ENCODE assay signal across 12 cellular contexts in the genomic region with DNA sequence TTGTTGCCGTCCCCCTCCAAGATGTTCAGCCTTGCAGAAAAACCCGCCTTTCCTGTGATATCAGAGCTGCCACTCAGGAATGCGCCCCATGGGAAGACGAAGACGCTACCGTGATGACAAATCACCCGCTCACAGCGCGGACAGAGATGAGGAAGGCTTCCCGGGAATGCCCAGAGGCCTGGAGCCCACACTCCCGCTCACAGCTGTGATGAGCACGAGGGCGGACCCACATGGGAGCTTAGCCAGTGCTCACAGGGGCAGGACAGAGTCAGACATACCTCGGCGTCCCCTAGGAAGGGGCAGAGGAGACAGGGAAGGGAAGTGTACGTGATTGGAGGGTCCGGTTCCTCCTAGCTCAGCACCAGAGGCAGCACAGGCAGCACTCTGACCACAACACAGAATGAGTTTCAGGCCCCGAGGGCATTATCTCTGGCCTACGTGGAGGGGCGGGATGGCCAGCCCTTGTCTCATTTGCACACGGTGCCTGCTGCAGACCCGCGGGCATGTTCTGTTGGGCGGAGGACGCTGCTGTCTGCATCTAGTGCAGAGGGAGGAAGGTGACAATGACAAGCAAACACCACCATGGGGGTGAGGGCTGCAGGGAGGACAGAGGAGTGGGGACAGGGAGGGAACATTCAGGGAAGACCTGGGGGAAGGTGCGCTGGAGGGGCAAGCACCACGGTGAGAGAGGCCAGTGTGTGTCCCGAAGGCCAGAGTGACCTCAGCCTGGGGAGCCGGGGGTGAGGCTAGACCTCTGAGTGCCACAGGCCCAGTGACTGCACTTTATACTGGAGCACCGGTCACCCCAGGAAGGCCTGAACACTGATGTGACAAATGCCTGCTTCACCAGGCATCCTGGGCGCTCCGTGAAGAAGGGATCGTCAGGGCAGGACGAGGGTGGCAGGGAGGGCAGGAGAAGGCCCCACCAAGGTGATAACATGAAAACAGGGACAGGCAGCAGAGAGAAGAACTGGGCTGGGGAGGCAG.
DNase-seq lines count a peak whose midpoint lies in the region; ATAC-seq and TF ChIP-seq lines count a peak whose summit lies in the region.
"Had no signal": no experiment of that assay in that cellular context is flagged by ENCODE, and none has a peak within 500 bp of the region (broad histone marks: within the 10 kb centered on the region; RNA-seq: fewer than 3 reads in every experiment).

No MANE protein-coding gene starts in this region.

- 66% methylated on average over 20 of the region's 34 CpGs; no CpG with 5 or more reads in 1 of the 2 experiments for WGBS in IMR-90 (ENCODE audit: extremely low coverage in 2 of 2, insufficient read length in 1 of 2), 2 experiments

- H3K27me3 Mint-ChIP-seq in mesothelial cell of epicardium (ENCODE audit: low read depth): peaks cover 61% of the 10 kb centered on the region
- H3K27me3 Mint-ChIP-seq in activated CD4-positive, alpha-beta T cell treated with anti-CD3 and anti-CD28 coated beads, Interleukin-2, amount 10 ng/mL, durations not matched to agents 24 days and 14 days: no peaks in the 10 kb centered on the region

- no peak overlapping the region for H2AK5ac ChIP-seq in IMR-90 (ENCODE audit: low read depth, low read length)

- no peak overlapping the region for H3K18ac ChIP-seq in IMR-90 (ENCODE audit: low read depth, low read length)

- DNase-seq in BJ (ENCODE audit: low read depth): peak; percentile 30
- peak; percentile 64 for DNase-seq in IMR-90
- DNase-seq in choroid plexus epithelial cell (ENCODE audit: low read depth): peak; percentile 7
- DNase-seq in mesothelial cell of epicardium (ENCODE audit: low spot score in 2 of 2, unreplicated experiment in 2 of 2): peak in 1 of 2 experiments; percentile 64
- DNase-seq in stimulated activated naive CD4-positive, alpha-beta T cell treated with Interleukin-2 at 50 U/mL for 16 hours (lab: John Stamatoyannopoulos, UW): no peak
- no peak for DNase-seq in activated CD4-positive, alpha-beta T cell treated with anti-CD3 and anti-CD28 coated beads, Interleukin-2, amount 10 ng/mL, durations not matched to agents 24 days and 14 days
- DNase-seq in stimulated activated CD4-positive, alpha-beta T cell treated with anti-CD3 and anti-CD28 coated beads, Interleukin-4, amount 100 ng/mL, for 4 hours: no peak
- DNase-seq: caudate nucleus, NCI-H1092 had no signal

- TF ChIP-seq CTCF in BJ (IDR thresholded peaks at IDR 0.05; ENCODE audit: insufficient read depth, low read depth, low read length): no peak
- no peak for TF ChIP-seq CTCF in IMR-90 (conservative IDR thresholded peaks at IDR 0.05; ENCODE audit: low read depth, low read length)
- TF ChIP-seq CTCF in choroid plexus epithelial cell (conservative IDR thresholded peaks at IDR 0.05; ENCODE audit: low read depth, low read length): no peak
- TF ChIP-seq CTCF in mesothelial cell of epicardium (IDR thresholded peaks at IDR 0.05; ENCODE audit: unreplicated experiment): no peak

- H3K4me1 ChIP-seq in IMR-90 (ENCODE audit: control insufficient read depth, insufficient read depth, low read length): 0 out of 2 replicates have a peak, but pooled peaks cover 1% of the 10 kb centered on the region

- CTCF ChIA-PET in BJ (lab: Yijun Ruan, JAX): interaction anchor here (0.9 to 1.0 kb wide), 3 partner anchors 9 to 106 kb away, joined by 3 to 4 read pairs (median 3); no protein-coding TSS in a partner anchor
- CTCF ChIA-PET in IMR-90 (lab: Yijun Ruan, JAX): no interaction called here

- dilution Hi-C loops in IMR-90 (cut with HindIII; ENCODE audit: low sequenced_read_pairs, unreplicated experiment): no loop called here

- H4K8ac ChIP-seq in IMR-90 (ENCODE audit: low read depth in 2 of 2, low read length in 2 of 2): no peak overlapping the region

- H2AFZ ChIP-seq in IMR-90 (replicated peaks; ENCODE audit: low read length, poor library complexity): peak overlapping the region; percentile 70

- no peak overlapping the region; the same call in 1 of the 2 replicates for H2BK120ac ChIP-seq in IMR-90 (ENCODE audit: low read depth, low read length)

- no peak for TF ChIP-seq POLR2A in IMR-90 (IDR thresholded peaks at IDR 0.05; ENCODE audit: low read depth, low read length)

- no TSS peak for BruUV-seq in IMR-90 (replicated peaks; lab: Mats Ljungman, UMichigan)

- H3K27ac ChIP-seq in IMR-90 (ENCODE audit: insufficient read depth, low read length): no peak overlapping the region
- H3K27ac ChIP-seq: C4-2B had no signal

- no peak overlapping the region for H4K91ac ChIP-seq in IMR-90 (ENCODE audit: insufficient read depth, low read depth, low read length)

- H3K4me3 Mint-ChIP-seq in mesothelial cell of epicardium: no peak overlapping the region
- no peak overlapping the region for H3K4me3 Mint-ChIP-seq in activated CD4-positive, alpha-beta T cell treated with anti-CD3 and anti-CD28 coated beads, Interleukin-2, amount 10 ng/mL, durations not matched to agents 24 days and 14 days
- H3K4me3 Mint-ChIP-seq: nephron had no signal

- H3K9ac ChIP-seq in IMR-90 (ENCODE audit: low read depth, low read length): no peak overlapping the region

- H3K23ac ChIP-seq in IMR-90 (ENCODE audit: low read depth, low read length): no peak overlapping the region

- no peaks in the 10 kb centered on the region for H3K9me3 ChIP-seq in IMR-90 (ENCODE audit: control insufficient read depth, insufficient read depth, low read length)

- POLR2A ChIA-PET in BJ (lab: Charles Lee) (no interaction called here), IMR-90 (lab: Charles Lee; ENCODE audit: unreplicated experiment) (no interaction called here)

- H3K27ac Mint-ChIP-seq in mesothelial cell of epicardium: peak overlapping the region; percentile 77
- no peak overlapping the region for H3K27ac Mint-ChIP-seq in activated CD4-positive, alpha-beta T cell treated with anti-CD3 and anti-CD28 coated beads, Interleukin-2, amount 10 ng/mL, durations not matched to agents 24 days and 14 days

- H3K56ac ChIP-seq in IMR-90 (ENCODE audit: extremely low read depth, insufficient read depth, low read length): no peak overlapping the region

- peaks cover 59% of the 10 kb centered on the region for H3K4me1 Mint-ChIP-seq in mesothelial cell of epicardium
- H3K4me1 Mint-ChIP-seq in activated CD4-positive, alpha-beta T cell treated with anti-CD3 and anti-CD28 coated beads, Interleukin-2, amount 10 ng/mL, durations not matched to agents 24 days and 14 days: no peaks in the 10 kb centered on the region

- H4K5ac ChIP-seq in IMR-90 (ENCODE audit: low read depth, low read length): no peak overlapping the region

- in situ Hi-C loops in IMR-90 (cut with MboI; ENCODE audit: low sequenced_read_pairs): no loop called here

- H3K4me3 ChIP-seq in BJ (ENCODE audit: low read depth, low read length) (no peak overlapping the region), IMR-90 (ENCODE audit: insufficient read depth, low read depth, low read length) (no peak overlapping the region), choroid plexus epithelial cell (ENCODE audit: low read depth, low read length) (no peak overlapping the region)

- peaks cover 4% of the 10 kb centered on the region; the same call in 1 of the 2 replicates for H3K9me1 ChIP-seq in IMR-90 (ENCODE audit: insufficient read depth, low read length)

- H3K79me1 ChIP-seq in IMR-90 (ENCODE audit: low read depth in 1 of 2, low read length in 2 of 2): no peaks in the 10 kb centered on the region

- ATAC-seq in IMR-90 (ENCODE audit: low read depth) (peak; percentile 72), GM19324 (IDR thresholded peaks at IDR 0.05; ENCODE audit: low FRiP score, unreplicated experiment) (no peak)

- no peaks in the 10 kb centered on the region for H4K20me1 ChIP-seq in IMR-90 (ENCODE audit: insufficient read depth, low read length)

- no peak for TF ChIP-seq RAD21 in IMR-90 (IDR thresholded peaks at IDR 0.05; ENCODE audit: low read length)

- intact Hi-C loops in IMR-90 (cut with micrococcal nuclease): no loop called here
- intact Hi-C loops in activated CD4-positive, alpha-beta T cell treated with anti-CD3 and anti-CD28 coated beads, Interleukin-2, amount 10 ng/mL, durations not matched to agents 24 days and 14 days (cut with micrococcal nuclease): no loop called here

- H3K9me3 Mint-ChIP-seq in mesothelial cell of epicardium: no peaks in the 10 kb centered on the region
- H3K9me3 Mint-ChIP-seq in activated CD4-positive, alpha-beta T cell treated with anti-CD3 and anti-CD28 coated beads, Interleukin-2, amount 10 ng/mL, durations not matched to agents 24 days and 14 days: no peaks in the 10 kb centered on the region
- H3K9me3 Mint-ChIP-seq: nephron had no signal

- H2BK20ac ChIP-seq in IMR-90 (ENCODE audit: low read depth, low read length): no peak overlapping the region

- no peak overlapping the region for H2BK15ac ChIP-seq in IMR-90 (ENCODE audit: low read depth, low read length)

- H3K4ac ChIP-seq in IMR-90 (ENCODE audit: low read depth, low read length): no peak overlapping the region

- H3K27me3 ChIP-seq in BJ (ENCODE audit: control insufficient read depth, insufficient read depth, low read length) (no peaks in the 10 kb centered on the region; the same call in 1 of the 2 replicates), IMR-90 (ENCODE audit: control insufficient read depth, insufficient read depth, low read length) (peaks cover 42% of the 10 kb centered on the region)

- H2AK9ac ChIP-seq in IMR-90 (replicated peaks; ENCODE audit: low read depth, low read length, poor library complexity): no peak overlapping the region

- no peak overlapping the region for H3K4me2 ChIP-seq in IMR-90 (ENCODE audit: low read depth, low read length)

- H3K36me3 ChIP-seq in BJ (ENCODE audit: control insufficient read depth, insufficient read depth, low read length) (no peaks in the 10 kb centered on the region), IMR-90 (ENCODE audit: control insufficient read depth, insufficient read depth, low read length) (no peaks in the 10 kb centered on the region)

- H2BK5ac ChIP-seq in IMR-90 (ENCODE audit: low read depth, low read length, poor library complexity, severe bottlenecking): no peak overlapping the region

- no peak overlapping the region for H3K14ac ChIP-seq in IMR-90 (replicated peaks; ENCODE audit: low read depth, low read length)

- H3K36me3 Mint-ChIP-seq in mesothelial cell of epicardium: no peaks in the 10 kb centered on the region
- H3K36me3 Mint-ChIP-seq in activated CD4-positive, alpha-beta T cell treated with anti-CD3 and anti-CD28 coated beads, Interleukin-2, amount 10 ng/mL, durations not matched to agents 24 days and 14 days (ENCODE audit: low read depth): no peaks in the 10 kb centered on the region

TF ChIP-seq in IMR-90, 13 proteins besides CTCF, POLR2A, EP300 and RAD21 (continues in another document):
- TF ChIP-seq, protein P1, sequence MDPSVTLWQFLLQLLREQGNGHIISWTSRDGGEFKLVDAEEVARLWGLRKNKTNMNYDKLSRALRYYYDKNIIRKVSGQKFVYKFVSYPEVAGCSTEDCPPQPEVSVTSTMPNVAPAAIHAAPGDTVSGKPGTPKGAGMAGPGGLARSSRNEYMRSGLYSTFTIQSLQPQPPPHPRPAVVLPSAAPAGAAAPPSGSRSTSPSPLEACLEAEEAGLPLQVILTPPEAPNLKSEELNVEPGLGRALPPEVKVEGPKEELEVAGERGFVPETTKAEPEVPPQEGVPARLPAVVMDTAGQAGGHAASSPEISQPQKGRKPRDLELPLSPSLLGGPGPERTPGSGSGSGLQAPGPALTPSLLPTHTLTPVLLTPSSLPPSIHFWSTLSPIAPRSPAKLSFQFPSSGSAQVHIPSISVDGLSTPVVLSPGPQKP (IDR thresholded peaks at IDR 0.05; ENCODE audit: borderline replicate concordance, low read depth, low read length): no peak
- TF ChIP-seq SMC3 (IDR thresholded peaks at IDR 0.05; ENCODE audit: low read depth, low read length): no peak

Comparison
In these comparisons a context has a peak if more than half of its experiments do, and no peak if none do; other contexts are left out.
1. DNase-seq: peak in BJ (single experiment), IMR-90 (single experiment) and choroid plexus epithelial cell (single experiment); none in stimulated activated naive CD4-positive, alpha-beta T cell treated with Interleukin-2 at 50 U/mL for 16 hours (single experiment), activated CD4-positive, alpha-beta T cell treated with anti-CD3 and anti-CD28 coated beads, Interleukin-2, amount 10 ng/mL, durations not matched to agents 24 days and 14 days (single experiment) and stimulated activated CD4-positive, alpha-beta T cell treated with anti-CD3 and anti-CD28 coated beads, Interleukin-4, amount 100 ng/mL, for 4 hours (0 of 2).